In genomic region chr10:13795653-13796555, GRCh38 we compare ENCODE assay signal across 14 cellular contexts.
DNase-seq lines count a peak whose midpoint lies in the region; ATAC-seq and TF ChIP-seq lines count a peak whose summit lies in the region.
"Had no signal": no experiment of that assay in that cellular context is flagged by ENCODE, and none has a peak within 500 bp of the region (broad histone marks: within the 10 kb centered on the region; RNA-seq: fewer than 3 reads in every experiment).

No MANE protein-coding gene starts in this region.

- TF ChIP-seq CTCF in IMR-90 (conservative IDR thresholded peaks at IDR 0.05; ENCODE audit: low read depth, low read length): no peak

- BruUV-seq in IMR-90 (replicated peaks; lab: Mats Ljungman, UMichigan): no TSS peak

- no peak overlapping the region for H3K4me3 ChIP-seq in BLaER1 treated with 17β-estradiol and CSF1 and Interleukin-3, amounts not matched to agents 10 nM and 100 nM
- H3K4me3 ChIP-seq in IMR-90 (ENCODE audit: insufficient read depth, low read depth, low read length): no peak overlapping the region
- H3K4me3 ChIP-seq: body of pancreas, neural progenitor cell had no signal

- H2BK120ac ChIP-seq in IMR-90 (ENCODE audit: low read depth, low read length): no peak overlapping the region

- no peaks in the 10 kb centered on the region for H3K27me3 ChIP-seq in BLaER1 treated with 17β-estradiol and CSF1 and Interleukin-3, amounts not matched to agents 10 nM and 100 nM
- no peaks in the 10 kb centered on the region for H3K27me3 ChIP-seq in IMR-90 (ENCODE audit: control insufficient read depth, insufficient read depth, low read length)
- H3K27me3 ChIP-seq: BE2C, body of pancreas, neural progenitor cell had no signal

- TF ChIP-seq POLR2A in IMR-90 (IDR thresholded peaks at IDR 0.05; ENCODE audit: low read depth, low read length): no peak

- peak overlapping the region in 1 of 11 experiments; percentile 3; a peak in 1 of 22 replicates for H3K27ac ChIP-seq in BLaER1 treated with 17β-estradiol and CSF1 and Interleukin-3, amounts not matched to agents 10 nM and 100 nM
- H3K27ac ChIP-seq in IMR-90 (ENCODE audit: insufficient read depth, low read length): no peak overlapping the region
- H3K27ac ChIP-seq: body of pancreas, neural progenitor cell had no signal

- H2BK5ac ChIP-seq in IMR-90 (ENCODE audit: low read depth, low read length, poor library complexity, severe bottlenecking): no peak overlapping the region

- H3K4me3 Mint-ChIP-seq in central memory CD8-positive, alpha-beta T cell: peak overlapping the region; percentile 29
- H3K4me3 Mint-ChIP-seq: neural progenitor cell had no signal

- H3K4ac ChIP-seq in IMR-90 (ENCODE audit: low read depth, low read length): no peak overlapping the region

- in situ Hi-C loops in IMR-90 (cut with MboI; ENCODE audit: low sequenced_read_pairs): loop anchor here (10.0 kb wide), 1 partner anchor 689 kb away; no protein-coding TSS in a partner anchor

- no peak overlapping the region for H2BK20ac ChIP-seq in IMR-90 (ENCODE audit: low read depth, low read length)

- H3K79me1 ChIP-seq in IMR-90 (ENCODE audit: low read depth in 1 of 2, low read length in 2 of 2): peaks cover 4 to 30% of the 10 kb centered on the region in 2 experiments; a peak in 3 of 4 replicates

- TF ChIP-seq RAD21 in IMR-90 (IDR thresholded peaks at IDR 0.05; ENCODE audit: low read length): no peak

- no peaks in the 10 kb centered on the region for H3K36me3 ChIP-seq in BLaER1 treated with 17β-estradiol and CSF1 and Interleukin-3, amounts not matched to agents 10 nM and 100 nM
- peaks cover 21% of the 10 kb centered on the region for H3K36me3 ChIP-seq in IMR-90 (ENCODE audit: control insufficient read depth, insufficient read depth, low read length)
- H3K36me3 ChIP-seq: BE2C, neural progenitor cell had no signal

- POLR2A ChIA-PET in IMR-90 (lab: Charles Lee; ENCODE audit: unreplicated experiment): no interaction called here

- H2AK9ac ChIP-seq in IMR-90 (replicated peaks; ENCODE audit: low read depth, low read length, poor library complexity): no peak overlapping the region

- H4K5ac ChIP-seq in IMR-90 (ENCODE audit: low read depth, low read length): no peak overlapping the region

- no peak overlapping the region for H3K23ac ChIP-seq in IMR-90 (ENCODE audit: low read depth, low read length)

- dilution Hi-C loops in IMR-90 (cut with HindIII; ENCODE audit: low sequenced_read_pairs, unreplicated experiment): no loop called here

- H3K4me1 Mint-ChIP-seq in central memory CD8-positive, alpha-beta T cell: peaks cover 41% of the 10 kb centered on the region
- H3K4me1 Mint-ChIP-seq: neural progenitor cell had no signal

- ATAC-seq in GM18867 (IDR thresholded peaks at IDR 0.05; ENCODE audit: unreplicated experiment): peak; percentile 45
- ATAC-seq in IMR-90 (ENCODE audit: low read depth): no peak
- peak; percentile 55 for ATAC-seq in central memory CD8-positive, alpha-beta T cell (replicated peaks; ENCODE audit: extremely low read depth, poor library complexity, severe bottlenecking)
- no peak for ATAC-seq in HG03039 (IDR thresholded peaks at IDR 0.05; ENCODE audit: unreplicated experiment)
- ATAC-seq: body of pancreas had no signal

- H4K91ac ChIP-seq in IMR-90 (ENCODE audit: insufficient read depth, low read depth, low read length): no peak overlapping the region

- DNase-seq in IMR-90 (no peak), COLO668 (lab: John Stamatoyannopoulos, UW; ENCODE audit: unreplicated experiment) (no peak), NCI-H748 treated with DMSO at 0.1 percent for 48 hours (lab: John Stamatoyannopoulos, UW) (no peak)
- no peak for DNase-seq in central memory CD8-positive, alpha-beta T cell (ENCODE audit: low spot score in 2 of 2)
- no peak for DNase-seq in stimulated activated CD4-positive, alpha-beta T cell treated with anti-CD3 and anti-CD28 coated beads, Interleukin-2, amount 100 ng/mL, for 24 hours
- DNase-seq: BE2C, body of pancreas, kidney glomerular epithelial cell, RPMI8226, substantia nigra had no signal

- no peak overlapping the region for H3K18ac ChIP-seq in IMR-90 (ENCODE audit: low read depth, low read length)

- CTCF ChIA-PET in IMR-90 (lab: Yijun Ruan, JAX): no interaction called here

- H3K36me3 Mint-ChIP-seq in central memory CD8-positive, alpha-beta T cell (ENCODE audit: insufficient read depth): peaks cover 5% of the 10 kb centered on the region

- no CpG with 5 or more reads among the region's 9 CpGs for WGBS in IMR-90 (ENCODE audit: extremely low coverage in 2 of 2, insufficient read length in 1 of 2), 2 experiments

- no peaks in the 10 kb centered on the region for H4K20me1 ChIP-seq in BLaER1 treated with 17β-estradiol and CSF1 and Interleukin-3, amounts not matched to agents 10 nM and 100 nM
- no peaks in the 10 kb centered on the region for H4K20me1 ChIP-seq in IMR-90 (ENCODE audit: insufficient read depth, low read length)

- H2BK15ac ChIP-seq in IMR-90 (ENCODE audit: low read depth, low read length): no peak overlapping the region

- H3K9me3 Mint-ChIP-seq in central memory CD8-positive, alpha-beta T cell: no peaks in the 10 kb centered on the region
- H3K9me3 Mint-ChIP-seq: neural progenitor cell had no signal

- H3K4me2 ChIP-seq in BLaER1 treated with 17β-estradiol and CSF1 and Interleukin-3, amounts not matched to agents 10 nM and 100 nM: peak overlapping the region; percentile 49 to 73 (median 66)
- no peak overlapping the region for H3K4me2 ChIP-seq in IMR-90 (ENCODE audit: low read depth, low read length)
- H3K4me2 ChIP-seq: neural progenitor cell had no signal

- no peak overlapping the region for H4K8ac ChIP-seq in IMR-90 (ENCODE audit: low read depth in 2 of 2, low read length in 2 of 2)

- H3K9me3 ChIP-seq in BLaER1 treated with 17β-estradiol and CSF1 and Interleukin-3, amounts not matched to agents 10 nM and 100 nM (replicated peaks in 1 of 11): no peaks in the 10 kb centered on the region
- H3K9me3 ChIP-seq in IMR-90 (ENCODE audit: control insufficient read depth, insufficient read depth, low read length): no peaks in the 10 kb centered on the region
- H3K9me3 ChIP-seq: BE2C, body of pancreas had no signal

- peak overlapping the region in 3 of 11 experiments; percentile 7 to 18 (median 7); a peak in 1 of 22 replicates for H3K9ac ChIP-seq in BLaER1 treated with 17β-estradiol and CSF1 and Interleukin-3, amounts not matched to agents 10 nM and 100 nM
- H3K9ac ChIP-seq in IMR-90 (ENCODE audit: low read depth, low read length): no peak overlapping the region
- H3K9ac ChIP-seq: neural progenitor cell had no signal

- no peak overlapping the region for H3K14ac ChIP-seq in IMR-90 (replicated peaks; ENCODE audit: low read depth, low read length)

- H3K27ac Mint-ChIP-seq in central memory CD8-positive, alpha-beta T cell (ENCODE audit: low read depth): peak overlapping the region; percentile 36
- H3K27ac Mint-ChIP-seq: neural progenitor cell had no signal

- H3K4me1 ChIP-seq in BLaER1 treated with 17β-estradiol and CSF1 and Interleukin-3, amounts not matched to agents 10 nM and 100 nM: peaks cover 18 to 27% (median 24%) of the 10 kb centered on the region in 10 experiments
- H3K4me1 ChIP-seq in IMR-90 (ENCODE audit: control insufficient read depth, insufficient read depth, low read length): peaks cover 2% of the 10 kb centered on the region; the same call in 1 of the 2 replicates
- H3K4me1 ChIP-seq: BE2C, body of pancreas, neural progenitor cell had no signal

- H2AFZ ChIP-seq in IMR-90 (replicated peaks; ENCODE audit: low read length, poor library complexity): no peak overlapping the region
- H2AFZ ChIP-seq: neural progenitor cell had no signal

- no peak overlapping the region for H3K56ac ChIP-seq in IMR-90 (ENCODE audit: extremely low read depth, insufficient read depth, low read length)

- no peak overlapping the region for H2AK5ac ChIP-seq in IMR-90 (ENCODE audit: low read depth, low read length)

- H3K27me3 Mint-ChIP-seq in central memory CD8-positive, alpha-beta T cell: no peaks in the 10 kb centered on the region

- intact Hi-C loops in IMR-90 (cut with micrococcal nuclease): no loop called here

- H3K9me1 ChIP-seq in IMR-90 (ENCODE audit: insufficient read depth, low read length): peaks cover 3% of the 10 kb centered on the region

TF ChIP-seq in IMR-90, 13 proteins besides CTCF, POLR2A, EP300 and RAD21:
- TF ChIP-seq CEBPB (IDR thresholded peaks at IDR 0.05; ENCODE audit: low read depth, low read length) (0 out of 2 replicates have a peak, but pooled peaks have one; percentile 27), MAZ (IDR thresholded peaks at IDR 0.05; ENCODE audit: borderline replicate concordance, low read depth, low read length) (no peak)

Comparison
In these comparisons a context has a peak if more than half of its experiments do, and no peak if none do; other contexts are left out.
1. ATAC-seq: peak in GM18867 (single experiment) and central memory CD8-positive, alpha-beta T cell (single experiment); none in IMR-90 (single experiment) and HG03039 (single experiment).